In the genomic region with DNA sequence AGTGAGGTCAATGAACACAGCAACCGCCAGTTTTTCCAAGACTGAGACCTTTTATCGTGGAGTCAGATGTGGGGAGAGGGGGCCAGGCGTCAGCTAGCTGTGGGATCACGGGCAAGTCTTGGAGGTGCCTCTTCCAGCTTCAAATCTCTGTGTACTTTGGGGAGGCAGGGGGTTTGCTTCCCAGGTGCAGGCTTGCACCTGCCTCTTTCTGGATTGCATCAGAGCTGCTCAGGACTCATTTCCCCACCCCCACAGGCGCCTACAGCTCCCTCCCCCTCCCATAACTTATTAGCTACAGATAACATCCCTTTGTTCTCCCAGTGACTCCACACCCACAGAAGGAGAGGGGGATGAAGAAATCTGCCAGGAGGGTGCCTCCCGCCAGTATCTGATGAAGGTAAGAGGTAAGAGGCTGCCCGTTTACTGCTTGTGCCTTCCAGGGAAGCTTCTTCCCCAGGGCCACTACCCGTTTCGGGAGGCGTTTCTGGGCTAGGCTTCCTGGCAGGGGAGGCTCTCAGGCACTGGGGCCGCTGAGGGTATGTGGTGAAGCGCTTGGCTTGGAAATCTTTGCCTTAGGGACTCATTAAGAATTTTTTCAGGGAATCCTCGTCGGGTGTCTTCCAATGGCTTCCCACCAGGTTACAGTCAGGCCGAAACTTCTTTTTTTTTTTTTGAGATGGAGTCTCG, we compare ENCODE assay signal across 11 cellular contexts. TPM values are rescaled to one million over a fixed set of nuclear protein-coding genes. Genes with fewer than 3 reads are reported as not detected.
DNase-seq lines count a peak whose midpoint lies in the region; ATAC-seq and FAIRE-seq lines count a peak whose summit lies in the region.
"Had no signal": no experiment of that assay in that cellular context is flagged by ENCODE, and none has a peak within 500 bp of the region (broad histone marks: within the 10 kb centered on the region; RNA-seq: fewer than 3 reads in every experiment).

No MANE protein-coding gene starts in this region.

- H3K9me3 Mint-ChIP-seq in T-cell: peaks cover 7 to 14% (median 8%) of the 10 kb centered on the region in 3 donors

- H3K9me3 ChIP-seq in iPS-18c (ENCODE audit: control insufficient read depth, insufficient read depth, low read length): peaks cover 4% of the 10 kb centered on the region

- no peak overlapping the region for H3K27ac Mint-ChIP-seq in T-cell
- H3K27ac Mint-ChIP-seq: dendritic cell treated with granulocyte-macrophage colony-stimulating factor and Interleukin-4, amounts not matched to agents 40 ng/mL and 50 ng/mL, for 4 days; natural killer cell had no signal

- no peaks in the 10 kb centered on the region for H3K4me1 Mint-ChIP-seq in T-cell
- H3K4me1 Mint-ChIP-seq: natural killer cell had no signal

- H3K27ac ChIP-seq in skin epidermis: peak overlapping the region in 13 of 21 experiments; percentile 7 to 75 (median 31)

- CTCF ChIA-PET in T-cell (lab: Charles Lee): no interaction called here

- POLR2A ChIA-PET in T-cell (lab: Charles Lee): no interaction called here

- no peak for ATAC-seq in HG03439 (IDR thresholded peaks at IDR 0.05; ENCODE audit: unreplicated experiment)
- no peak for ATAC-seq in T-cell (replicated peaks in 1 of 4)
- ATAC-seq: natural killer cell had no signal

- H3K4me3 ChIP-seq in iPS-18c (ENCODE audit: insufficient read depth, low read depth, low read length) (peak overlapping the region; percentile 53), skin epidermis (peak overlapping the region in 2 of 7 experiments; percentile 5 to 15)

- peaks cover 6 to 15% of the 10 kb centered on the region in 2 donors for H3K27me3 Mint-ChIP-seq in T-cell

- no peaks in the 10 kb centered on the region for H3K36me3 Mint-ChIP-seq in T-cell
- H3K36me3 Mint-ChIP-seq: natural killer cell had no signal

- DNase-seq in NCI-H1417 (lab: John Stamatoyannopoulos, UW): peak; percentile 90 to 96 (median 92)
- peak; percentile 52 for DNase-seq in RCC 7860 (ENCODE audit: low spot score)
- DNase-seq in activated naive CD4-positive, alpha-beta T cell treated with Interleukin-2 at 50 U/mL for 16 hours: no peak
- no peak for DNase-seq in T-cell
- no peak for DNase-seq in UCSD-AML1 (lab: John Stamatoyannopoulos, UW; ENCODE audit: unreplicated experiment)
- DNase-seq: GF-D8, natural killer cell had no signal

- no peak for FAIRE-seq in RCC 7860 (lab: Jason Lieb, UNC)

- no peak overlapping the region for H3K4me3 Mint-ChIP-seq in T-cell
- H3K4me3 Mint-ChIP-seq: dendritic cell treated with granulocyte-macrophage colony-stimulating factor and Interleukin-4, amounts not matched to agents 40 ng/mL and 50 ng/mL, for 4 days; natural killer cell had no signal

RNA-seq across cellular contexts. Expression of gene MRPL33, which starts 18.8 kb away (rescaled TPM):
- total RNA-seq in T-cell: 10 to 100 TPM; 25.9 to 39.4 (median 29.7) TPM

Comparison
In these comparisons a context has a peak if more than half of its experiments do, and no peak if none do; other contexts are left out.
1. DNase-seq: peak in NCI-H1417 (3 of 3) and RCC 7860 (single experiment); none in activated naive CD4-positive, alpha-beta T cell treated with Interleukin-2 at 50 U/mL for 16 hours (single experiment), T-cell (0 of 34) and UCSD-AML1 (single experiment).